Comparison of ENCODE assay signal across 11 cellular contexts in genomic region chr13:50969691-50970090, GRCh38.
DNase-seq lines count a peak whose midpoint lies in the region; ATAC-seq, FAIRE-seq and TF ChIP-seq lines count a peak whose summit lies in the region.
"Had no signal": no experiment of that assay in that cellular context is flagged by ENCODE, and none has a peak within 500 bp of the region (broad histone marks: within the 10 kb centered on the region; RNA-seq: fewer than 3 reads in every experiment).

No MANE protein-coding gene starts in this region.

- TF ChIP-seq CTCF in astrocyte (IDR thresholded peaks at IDR 0.05; ENCODE audit: insufficient read depth, low read depth, low read length) (no peak), HepG2 (CRISPR knock-in tag; IDR thresholded peaks at IDR 0.05) (peak; percentile 50)

- intact Hi-C loops in HepG2 (cut with micrococcal nuclease; ENCODE audit: unreplicated experiment): no loop called here

- peak; percentile 79 for DNase-seq in ELF-1 (ENCODE audit: low read depth, low spot score)
- DNase-seq in NCI-H2107 (lab: John Stamatoyannopoulos, UW): peak; percentile 63
- DNase-seq in astrocyte (ENCODE audit: low read depth): no peak
- peak; percentile 11 for DNase-seq in HepG2 (ENCODE audit: low spot score)
- no peak for DNase-seq in T-helper 2 cell treated with Interferon-gamma antibody and Interleukin-4, amounts not matched to agents 5 μg/mL and 100 μg/mL, for 36 hours (ENCODE audit: low spot score)
- no peak for DNase-seq in SKM-1 (lab: John Stamatoyannopoulos, UW; ENCODE audit: unreplicated experiment)
- no peak for DNase-seq in activated naive CD8-positive, alpha-beta T cell treated with anti-CD3 and anti-CD28 coated beads, Interleukin-2, amount 50 U/mL, for 24 hours
- DNase-seq: activated naive CD4-positive, alpha-beta T cell treated with anti-CD3 and anti-CD28 coated beads, Interleukin-2, amount 50 U/mL, for 16 hours; IMR-90; T1000 had no signal

- peaks cover 2% of the 10 kb centered on the region for H3K36me3 Mint-ChIP-seq in astrocyte (ENCODE audit: low read depth, unreplicated experiment)
- H3K36me3 Mint-ChIP-seq in T-helper 2 cell treated with Interferon-gamma antibody and Interleukin-4, amounts not matched to agents 5 μg/mL and 100 μg/mL, for 36 hours (ENCODE audit: low read depth): peaks cover 63% of the 10 kb centered on the region
- H3K36me3 Mint-ChIP-seq in activated naive CD8-positive, alpha-beta T cell treated with anti-CD3 and anti-CD28 coated beads, Interleukin-2, amount 50 U/mL, for 24 hours (ENCODE audit: low read depth): peaks cover 29% of the 10 kb centered on the region

- BruUV-seq in HepG2 (replicated peaks; lab: Mats Ljungman, UMichigan): no TSS peak

- H2AFZ ChIP-seq in astrocyte (ENCODE audit: low read depth, low read length) (no peak overlapping the region), HepG2 (ENCODE audit: low read length) (no peak overlapping the region)

- CTCF ChIA-PET in HepG2 (lab: Yijun Ruan, JAX; ENCODE audit: low intra/inter-chr PET ratio, low total read pairs): interaction anchor here (1.6 kb wide), 1 partner anchor 100 kb away, joined by 4 read pairs; no protein-coding TSS in a partner anchor

- H3K4me3 ChIP-seq in astrocyte (ENCODE audit: insufficient read depth, low read depth, low read length): no peak overlapping the region
- no peak overlapping the region for H3K4me3 ChIP-seq in HepG2 (replicated peaks in 1 of 3; ENCODE audit: insufficient read depth in 1 of 3, low read depth in 2 of 3, low read length in 3 of 3)

- H3K4me2 ChIP-seq in astrocyte (ENCODE audit: low read length) (peak overlapping the region; percentile 40), HepG2 (ENCODE audit: low read depth, low read length) (no peak overlapping the region)

- H3K27ac ChIP-seq in astrocyte (ENCODE audit: low read depth, low read length) (no peak overlapping the region), HepG2 (ENCODE audit: extremely low read length, insufficient read depth, low read length) (no peak overlapping the region)

- H3K4me3 Mint-ChIP-seq in astrocyte (ENCODE audit: unreplicated experiment): no peak overlapping the region
- no peak overlapping the region for H3K4me3 Mint-ChIP-seq in T-helper 2 cell treated with Interferon-gamma antibody and Interleukin-4, amounts not matched to agents 5 μg/mL and 100 μg/mL, for 36 hours
- H3K4me3 Mint-ChIP-seq in activated naive CD8-positive, alpha-beta T cell treated with anti-CD3 and anti-CD28 coated beads, Interleukin-2, amount 50 U/mL, for 24 hours: no peak overlapping the region

- no peaks in the 10 kb centered on the region for H3K79me2 ChIP-seq in astrocyte (ENCODE audit: insufficient read depth, low read length)
- no peaks in the 10 kb centered on the region for H3K79me2 ChIP-seq in HepG2 (ENCODE audit: insufficient read depth, low read length)

- H3K9me3 ChIP-seq in astrocyte (ENCODE audit: insufficient read depth, low read depth, low read length) (no peaks in the 10 kb centered on the region), HepG2 (ENCODE audit: low read length) (no peaks in the 10 kb centered on the region)

- H3K4me1 ChIP-seq in astrocyte (ENCODE audit: insufficient read depth, low read length) (no peaks in the 10 kb centered on the region), HepG2 (ENCODE audit: insufficient read depth, low read length) (no peaks in the 10 kb centered on the region)

- no peak for FAIRE-seq in astrocyte (lab: Jason Lieb, UNC)
- no peak for FAIRE-seq in HepG2 (lab: Jason Lieb, UNC)

- 94% methylated on average over 11 of the region's 11 CpGs for WGBS in HepG2 (ENCODE audit: low lambda C conversion rate)

- H3K36me3 ChIP-seq in astrocyte (ENCODE audit: insufficient read depth, low read length): no peaks in the 10 kb centered on the region
- no peaks in the 10 kb centered on the region for H3K36me3 ChIP-seq in HepG2 (replicated peaks in 1 of 2; ENCODE audit: control insufficient read depth in 1 of 2, insufficient read depth in 2 of 2, low read length in 2 of 2)

- TF ChIP-seq POLR2A in HepG2 (IDR thresholded peaks at IDR 0.05; ENCODE audit: insufficient read depth in 1 of 2, low read depth in 2 of 2, low read length in 2 of 2): no peak

- no peaks in the 10 kb centered on the region for H3K4me1 Mint-ChIP-seq in astrocyte (ENCODE audit: low read depth, unreplicated experiment)
- H3K4me1 Mint-ChIP-seq in T-helper 2 cell treated with Interferon-gamma antibody and Interleukin-4, amounts not matched to agents 5 μg/mL and 100 μg/mL, for 36 hours (ENCODE audit: low read depth): peaks cover 2% of the 10 kb centered on the region
- no peaks in the 10 kb centered on the region for H3K4me1 Mint-ChIP-seq in activated naive CD8-positive, alpha-beta T cell treated with anti-CD3 and anti-CD28 coated beads, Interleukin-2, amount 50 U/mL, for 24 hours

- POLR2A ChIA-PET in HepG2 (lab: Yijun Ruan, JAX): no interaction called here

- TF ChIP-seq EP300 in HepG2 (IDR thresholded peaks at IDR 0.05; ENCODE audit: low read depth in 2 of 2, low read length in 2 of 2) (no peak), HepG2 (CRISPR knock-in tag; IDR thresholded peaks at IDR 0.05; ENCODE audit: borderline replicate concordance) (no peak)

- ATAC-seq in HepG2 (peak; percentile 61), HG03196 (IDR thresholded peaks at IDR 0.05; ENCODE audit: unreplicated experiment) (no peak)
- no peak for ATAC-seq in activated naive CD8-positive, alpha-beta T cell treated with anti-CD3 and anti-CD28 coated beads, Interleukin-2, amount 50 U/mL, for 24 hours

- H3K27me3 ChIP-seq in astrocyte (ENCODE audit: insufficient read depth, low read length) (no peaks in the 10 kb centered on the region), HepG2 (ENCODE audit: control insufficient read depth in 1 of 2, insufficient read depth in 2 of 2, low read length in 2 of 2) (no peaks in the 10 kb centered on the region)

- no peak overlapping the region for H3K27ac Mint-ChIP-seq in astrocyte (ENCODE audit: unreplicated experiment)
- no peak overlapping the region for H3K27ac Mint-ChIP-seq in T-helper 2 cell treated with Interferon-gamma antibody and Interleukin-4, amounts not matched to agents 5 μg/mL and 100 μg/mL, for 36 hours
- H3K27ac Mint-ChIP-seq in activated naive CD8-positive, alpha-beta T cell treated with anti-CD3 and anti-CD28 coated beads, Interleukin-2, amount 50 U/mL, for 24 hours: no peak overlapping the region

- H4K20me1 ChIP-seq in astrocyte (ENCODE audit: insufficient read depth, low read length) (no peaks in the 10 kb centered on the region), HepG2 (ENCODE audit: insufficient read depth, low read length) (no peaks in the 10 kb centered on the region)

- H3K9me3 Mint-ChIP-seq in astrocyte (ENCODE audit: unreplicated experiment): no peaks in the 10 kb centered on the region
- no peaks in the 10 kb centered on the region for H3K9me3 Mint-ChIP-seq in T-helper 2 cell treated with Interferon-gamma antibody and Interleukin-4, amounts not matched to agents 5 μg/mL and 100 μg/mL, for 36 hours
- H3K9me3 Mint-ChIP-seq in activated naive CD8-positive, alpha-beta T cell treated with anti-CD3 and anti-CD28 coated beads, Interleukin-2, amount 50 U/mL, for 24 hours: no peaks in the 10 kb centered on the region

- no peak for TF ChIP-seq RAD21 in HepG2 (CRISPR knock-in tag; IDR thresholded peaks at IDR 0.05)

- in situ Hi-C loops in HepG2 (cut with HindIII; ENCODE audit: extremely low pct_ligation_motif_present, low pct_unique_long_range_greater_than_20kb): no loop called here

- no peaks in the 10 kb centered on the region for H3K27me3 Mint-ChIP-seq in astrocyte (ENCODE audit: low read depth, unreplicated experiment)
- no peaks in the 10 kb centered on the region for H3K27me3 Mint-ChIP-seq in T-helper 2 cell treated with Interferon-gamma antibody and Interleukin-4, amounts not matched to agents 5 μg/mL and 100 μg/mL, for 36 hours (ENCODE audit: low read depth)
- no peaks in the 10 kb centered on the region for H3K27me3 Mint-ChIP-seq in activated naive CD8-positive, alpha-beta T cell treated with anti-CD3 and anti-CD28 coated beads, Interleukin-2, amount 50 U/mL, for 24 hours

- H3K9ac ChIP-seq in astrocyte (ENCODE audit: low read length) (no peak overlapping the region), HepG2 (ENCODE audit: insufficient read depth, low read depth, low read length) (no peak overlapping the region)

TF ChIP-seq in HepG2, 621 proteins besides CTCF, POLR2A, EP300 and RAD21:
- TF ChIP-seq STAG1 (CRISPR knock-in tag; IDR thresholded peaks at IDR 0.05) (peak; percentile 55), CCDC6 (CRISPR knock-in tag; IDR thresholded peaks at IDR 0.05) (no peak), ZBTB33 (CRISPR knock-in tag; IDR thresholded peaks at IDR 0.05) (0 out of 2 replicates have a peak, but pooled peaks have one; percentile 47)

Comparison
In these comparisons a context has a peak if more than half of its experiments do, and no peak if none do; other contexts are left out.
1. DNase-seq: peak in ELF-1 (single experiment), NCI-H2107 (single experiment) and HepG2 (single experiment); none in astrocyte (single experiment), T-helper 2 cell treated with Interferon-gamma antibody and Interleukin-4, amounts not matched to agents 5 μg/mL and 100 μg/mL, for 36 hours (single experiment), SKM-1 (single experiment) and activated naive CD8-positive, alpha-beta T cell treated with anti-CD3 and anti-CD28 coated beads, Interleukin-2, amount 50 U/mL, for 24 hours (single experiment).